ENCODE assay signal across 1 cellular context in genomic region chr11:126352934-126353801, GRCh38.
TF ChIP-seq lines count a peak whose summit lies in the region.

No MANE protein-coding gene starts in this region.

TF ChIP-seq in K562, 482 proteins besides CTCF, POLR2A, EP300 and RAD21 (continued from another document and continues in another):
- peak; percentile 71; the same call in 1 of the 2 replicates for TF ChIP-seq ZNF395 (CRISPR knock-in tag; IDR thresholded peaks at IDR 0.05)
- TF ChIP-seq SIX5 (IDR thresholded peaks at IDR 0.05; ENCODE audit: borderline replicate concordance in 1 of 2, insufficient read depth in 1 of 2, low read depth in 1 of 2, low read length in 2 of 2) = no peak
- peak; percentile 31 to 53 for TF ChIP-seq AFF1 (IDR thresholded peaks at IDR 0.05; ENCODE audit: low read depth in 1 of 2, partially characterized antibody in 2 of 2)
- TF ChIP-seq GATAD2A (IDR thresholded peaks at IDR 0.05) = peak; percentile 83; the same call in 1 of the 2 replicates
- peak; percentile 95 for TF ChIP-seq HLTF (IDR thresholded peaks at IDR 0.05)
- TF ChIP-seq CREB5 (CRISPR knock-in tag; IDR thresholded peaks at IDR 0.05) = no peak
- peak; percentile 76; the same call in 1 of the 2 replicates for TF ChIP-seq HDAC2 (IDR thresholded peaks at IDR 0.05)
- TF ChIP-seq TEAD4 (IDR thresholded peaks at IDR 0.05; ENCODE audit: low read length) = peak; percentile 48; the same call in 1 of the 2 replicates
- TF ChIP-seq TEAD4 (CRISPR knock-in tag; IDR thresholded peaks at IDR 0.05; ENCODE audit: borderline replicate concordance) = no peak
- peak; percentile 90 for TF ChIP-seq DMBX1 (CRISPR knock-in tag; IDR thresholded peaks at IDR 0.05; ENCODE audit: borderline replicate concordance)
- no peak for TF ChIP-seq THAP7 (CRISPR knock-in tag; IDR thresholded peaks at IDR 0.05)
- TF ChIP-seq CC2D1A (IDR thresholded peaks at IDR 0.05) = peak; percentile 59
- peak; percentile 100 for TF ChIP-seq NFRKB (IDR thresholded peaks at IDR 0.05; ENCODE audit: low read depth)
- peak; percentile 81 for TF ChIP-seq MIER1 (IDR thresholded peaks at IDR 0.05; ENCODE audit: low read depth)
- TF ChIP-seq NKRF (IDR thresholded peaks at IDR 0.05; ENCODE audit: borderline replicate concordance) = peak; percentile 82
- TF ChIP-seq HINFP (tag; conservative IDR thresholded peaks at IDR 0.05; ENCODE audit: low read depth) = peak; percentile 65; the same call in 1 of the 2 replicates
- TF ChIP-seq TRIM24 (IDR thresholded peaks at IDR 0.05) = peak; percentile 57 to 86; a peak in 3 of 4 replicates
- peak; percentile 22; the same call in 1 of the 2 replicates for TF ChIP-seq PKNOX1 (IDR thresholded peaks at IDR 0.05)
- TF ChIP-seq FOSL1 (tag; conservative IDR thresholded peaks at IDR 0.05) = peak; percentile 49
- TF ChIP-seq ZBTB40 (IDR thresholded peaks at IDR 0.05) = peak; percentile 62
- no peak for TF ChIP-seq ZBTB40 (CRISPR knock-in tag; IDR thresholded peaks at IDR 0.05)
- peak; percentile 97 for TF ChIP-seq DNMT1 (IDR thresholded peaks at IDR 0.05)
- no peak for TF ChIP-seq TEAD2 (tag; IDR thresholded peaks at IDR 0.05)
- no peak for TF ChIP-seq SMAD3 (CRISPR knock-in tag; conservative IDR thresholded peaks at IDR 0.05)
- TF ChIP-seq ZBTB5 (IDR thresholded peaks at IDR 0.05) = peak; percentile 79
- peak; percentile 100 for TF ChIP-seq ZNF512 (tag; IDR thresholded peaks at IDR 0.05)
- peak; percentile 59 for TF ChIP-seq MEF2D (tag; conservative IDR thresholded peaks at IDR 0.05; ENCODE audit: low read depth)
- peak; percentile 84 for TF ChIP-seq PHB2 (IDR thresholded peaks at IDR 0.05; ENCODE audit: low read depth)
